In the genomic region with DNA sequence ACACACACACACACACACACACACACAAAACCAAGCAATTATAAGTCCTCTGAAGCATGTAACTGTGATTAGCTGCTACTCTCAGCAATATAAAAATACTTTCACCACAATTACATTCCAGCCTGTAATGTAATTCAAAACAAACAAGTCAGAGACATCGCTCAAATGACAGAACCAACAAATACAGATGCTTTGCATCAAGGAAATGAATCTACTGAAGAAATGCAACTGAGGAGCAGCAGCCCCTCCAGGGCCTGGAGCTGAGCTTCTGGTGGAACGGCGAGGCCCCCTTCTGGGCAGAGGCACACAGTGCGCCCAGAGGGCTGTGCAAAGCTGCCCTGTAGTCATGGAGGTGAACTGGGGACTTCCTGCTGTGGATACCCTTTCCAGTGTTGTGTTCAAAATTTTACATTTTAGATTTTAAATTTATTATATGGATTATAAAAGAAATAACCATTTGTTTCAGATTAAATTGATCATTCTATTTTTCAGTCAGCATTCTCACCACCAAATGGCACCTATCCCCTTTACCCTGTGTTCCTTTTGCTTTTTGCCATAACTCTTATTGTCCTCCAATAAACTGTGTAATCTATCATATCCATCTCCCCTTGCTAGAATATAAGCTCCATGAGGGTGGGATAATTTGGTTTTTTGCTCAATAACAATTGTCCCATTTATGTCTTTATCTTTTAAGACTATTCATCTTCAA, we compare ENCODE assay signal across 8 cellular contexts. TPM values are rescaled to one million over a fixed set of nuclear protein-coding genes. Genes with fewer than 3 reads are reported as not detected.
A peak's percentile ranks its signal among the peaks of the same experiment; 100 is the strongest.
DNase-seq lines count a peak whose midpoint lies in the region; ATAC-seq, FAIRE-seq and TF ChIP-seq lines count a peak whose summit lies in the region.

No MANE protein-coding gene starts in this region.

- no peak for TF ChIP-seq EP300 in HepG2 (IDR thresholded peaks at IDR 0.05; ENCODE audit: low read depth in 2 of 2, low read length in 2 of 2)
- TF ChIP-seq EP300 in HepG2 (CRISPR knock-in tag; IDR thresholded peaks at IDR 0.05; ENCODE audit: borderline replicate concordance), result no peak

- in situ Hi-C loops in HepG2 (cut with HindIII; ENCODE audit: extremely low pct_ligation_motif_present, low pct_unique_long_range_greater_than_20kb), result no loop called here

- H3K27ac ChIP-seq in HepG2 (ENCODE audit: extremely low read length, insufficient read depth, low read length), result no peak overlapping the region

- DNase-seq in BJ (ENCODE audit: low read depth), result peak; percentile 66
- peak; percentile 39 for DNase-seq in NCI-H2227 treated with DMSO at 0.1 percent for 48 hours (lab: John Stamatoyannopoulos, UW)
- DNase-seq in activated CD4-positive, alpha-beta T cell treated with anti-CD3 and anti-CD28 coated beads for 1 hour, result peak; percentile 61
- DNase-seq in cerebellum (ENCODE audit: low spot score), result peak; percentile 66
- peak; percentile 69 for DNase-seq in HepG2 (ENCODE audit: low spot score)
- peak; percentile 41 to 58 (median 51) for DNase-seq in stimulated activated CD4-positive, alpha-beta T cell treated with anti-CD3 and anti-CD28 coated beads, TNF-alpha, amount 100 ng/mL, for 1 hour (ENCODE audit: low read depth in 3 of 3, low spot score in 1 of 3)

- intact Hi-C loops in HepG2 (cut with micrococcal nuclease; ENCODE audit: unreplicated experiment), result loop anchor here (1.0 to 10.0 kb wide), 8 partner anchors 30 to 952 kb away; partner anchors contain the start of gene AIG1

- FAIRE-seq in HepG2 (lab: Jason Lieb, UNC), result peak; percentile 63

- POLR2A ChIA-PET in BJ (lab: Charles Lee) (interaction anchor here (0.6 to 0.7 kb wide), 2 partner anchors 367 to 1652 kb away, joined by 3 read pairs; no protein-coding TSS in a partner anchor), HepG2 (lab: Yijun Ruan, JAX) (no interaction called here)

- CTCF ChIA-PET in BJ (lab: Yijun Ruan, JAX) (interaction anchor here (0.7 to 5.1 kb wide), 36 partner anchors 10 to 954 kb away, joined by 3 to 68 read pairs (median 4); no protein-coding TSS in a partner anchor), HepG2 (lab: Yijun Ruan, JAX; ENCODE audit: low intra/inter-chr PET ratio, low total read pairs) (interaction anchor here (0.6 to 1.9 kb wide), 5 partner anchors 90 to 860 kb away, joined by 3 to 16 read pairs (median 9); no protein-coding TSS in a partner anchor)

- H3K27me3 ChIP-seq in BJ (ENCODE audit: control insufficient read depth, insufficient read depth, low read length) (no peaks in the 10 kb centered on the region), HepG2 (ENCODE audit: control insufficient read depth in 1 of 2, insufficient read depth in 2 of 2, low read length in 2 of 2) (no peaks in the 10 kb centered on the region)

- H3K4me1 ChIP-seq in HepG2 (ENCODE audit: insufficient read depth, low read length), result peaks cover 14% of the 10 kb centered on the region

- H2AFZ ChIP-seq in HepG2 (ENCODE audit: low read length), result no peak overlapping the region

- peak; percentile 100 for TF ChIP-seq CTCF in BJ (IDR thresholded peaks at IDR 0.05; ENCODE audit: insufficient read depth, low read depth, low read length)
- TF ChIP-seq CTCF in HepG2 (CRISPR knock-in tag; IDR thresholded peaks at IDR 0.05), result peak; percentile 98

- H3K4me3 ChIP-seq in BJ (ENCODE audit: low read depth, low read length) (no peak overlapping the region), HepG2 (replicated peaks in 1 of 3; ENCODE audit: insufficient read depth in 1 of 3, low read depth in 2 of 3, low read length in 3 of 3) (no peak overlapping the region)

- TF ChIP-seq RAD21 in HepG2 (CRISPR knock-in tag; IDR thresholded peaks at IDR 0.05), result peak; percentile 99

- H3K4me2 ChIP-seq in HepG2 (ENCODE audit: low read depth, low read length), result no peak overlapping the region

- no peaks in the 10 kb centered on the region for H3K79me2 ChIP-seq in HepG2 (ENCODE audit: insufficient read depth, low read length)

- H4K20me1 ChIP-seq in HepG2 (ENCODE audit: insufficient read depth, low read length), result no peaks in the 10 kb centered on the region

- H3K36me3 ChIP-seq in BJ (ENCODE audit: control insufficient read depth, insufficient read depth, low read length) (no peaks in the 10 kb centered on the region), HepG2 (replicated peaks in 1 of 2; ENCODE audit: control insufficient read depth in 1 of 2, insufficient read depth in 2 of 2, low read length in 2 of 2) (peaks cover 3 to 11% of the 10 kb centered on the region in 2 experiments)

- H3K9ac ChIP-seq in HepG2 (ENCODE audit: insufficient read depth, low read depth, low read length), result no peak overlapping the region

- peak; percentile 99 for ATAC-seq in GM18907 (IDR thresholded peaks at IDR 0.05; ENCODE audit: unreplicated experiment)
- peak; percentile 100 for ATAC-seq in HG03103 (IDR thresholded peaks at IDR 0.05; ENCODE audit: low read depth, unreplicated experiment)
- ATAC-seq in HepG2, result peak; percentile 100

- H3K9me3 ChIP-seq in HepG2 (ENCODE audit: low read length), result no peaks in the 10 kb centered on the region

- 15% methylated on average over 4 of the region's 4 CpGs for WGBS in HepG2 (ENCODE audit: low lambda C conversion rate)

- TF ChIP-seq POLR2A in HepG2 (IDR thresholded peaks at IDR 0.05; ENCODE audit: insufficient read depth in 1 of 2, low read depth in 2 of 2, low read length in 2 of 2), result no peak

- no TSS peak for BruUV-seq in HepG2 (replicated peaks; lab: Mats Ljungman, UMichigan)

TF ChIP-seq in HepG2, 621 proteins besides CTCF, POLR2A, EP300 and RAD21 (continues in another document):
- TF ChIP-seq ZMYM4 (CRISPR knock-in tag; IDR thresholded peaks at IDR 0.05), result peak; percentile 46; the same call in 1 of the 2 replicates
- no peak; the same call in 1 of the 2 replicates for TF ChIP-seq ZNF501 (CRISPR knock-in tag; IDR thresholded peaks at IDR 0.05)
- TF ChIP-seq ZNF124 (CRISPR knock-in tag; IDR thresholded peaks at IDR 0.05), result no peak

RNA-seq across cellular contexts. Expression of gene ADAT2, which starts 23.2 kb away (rescaled TPM):
- polyA plus RNA-seq in BJ (2011; rRNA removed), result 1.3 and 2.0 TPM in 2 replicates
- 0.62 and 0.71 TPM in 2 replicates for polyA minus RNA-seq in BJ (2011; rRNA and poly(A)+ RNA removed)
- 5.4 TPM for total RNA-seq in cerebellum
- 15.0 and 18.3 TPM in 2 replicates for total RNA-seq in HepG2 (2016; rRNA removed; fragmentation: Illumina TruSeq; extraction: Trizol)
- 2.8 TPM in 2 replicates for total RNA-seq in HepG2 (2016; cell fraction: cytosol; rRNA removed; fragmentation: Illumina TruSeq; extraction: Trizol; ENCODE audit: low read depth)
- 13.6 and 18.6 TPM in 2 replicates for total RNA-seq in HepG2 (2016; cell fraction: insoluble cytoplasmic fraction; rRNA removed; fragmentation: Illumina TruSeq; extraction: Trizol)
- 6.8 and 7.5 TPM in 2 replicates for total RNA-seq in HepG2 (2016; cell fraction: membrane; rRNA removed; fragmentation: Illumina TruSeq; extraction: Trizol)
- total RNA-seq in HepG2 (2016; cell fraction: nucleus; rRNA removed; fragmentation: Illumina TruSeq; extraction: Trizol), result 40.6 and 48.3 TPM in 2 replicates
- 8.6 and 10.5 TPM in 2 replicates for polyA plus RNA-seq in HepG2 (2011; rRNA removed)
- 2.9 and 3.7 TPM in 2 replicates for polyA plus RNA-seq in HepG2 (2011; cell fraction: cytosol; rRNA removed)
- polyA plus RNA-seq in HepG2 (2011; cell fraction: nucleus; rRNA removed), result 17.9 and 26.3 TPM in 2 replicates
- polyA plus RNA-seq in HepG2 (2012), result 10.9 and 11.5 TPM in 2 replicates
- polyA plus RNA-seq in HepG2 (2016; cell fraction: cytosol; fragmentation: Illumina TruSeq; extraction: Trizol; ENCODE audit: low read depth), result 1.3 and 1.5 TPM in 2 replicates
- polyA plus RNA-seq in HepG2 (2016; cell fraction: insoluble cytoplasmic fraction; fragmentation: Illumina TruSeq; extraction: Trizol; ENCODE audit: low read depth), result 10.9 and 12.5 TPM in 2 replicates
- 3.6 and 4.2 TPM in 2 replicates for polyA plus RNA-seq in HepG2 (2016; cell fraction: membrane; fragmentation: Illumina TruSeq; extraction: Trizol; ENCODE audit: low read depth)
- polyA plus RNA-seq in HepG2 (2016; cell fraction: nucleus; fragmentation: Illumina TruSeq; extraction: Trizol; ENCODE audit: insufficient read depth, low read depth), result 102 and 108 TPM in 2 replicates
- 2.9 and 4.0 TPM in 2 replicates for polyA minus RNA-seq in HepG2 (2011; rRNA and poly(A)+ RNA removed; ENCODE audit: low replicate concordance)
- polyA minus RNA-seq in HepG2 (2011; cell fraction: cytosol; rRNA and poly(A)+ RNA removed), result 2.2 and 3.1 TPM in 2 replicates
- polyA minus RNA-seq in HepG2 (2011; cell fraction: nucleus; rRNA and poly(A)+ RNA removed), result 37.0 and 37.2 TPM in 2 replicates

RNA-seq across cellular contexts. Expression of gene PEX3, which starts 23.3 kb away (rescaled TPM):
- polyA plus RNA-seq in BJ (2011; rRNA removed) (19.7 and 31.1 TPM in 2 replicates), HepG2 (2011; rRNA removed) (23.8 and 30.9 TPM in 2 replicates)
- 15.5 and 21.1 TPM in 2 replicates for polyA minus RNA-seq in BJ (2011; rRNA and poly(A)+ RNA removed)
- total RNA-seq in cerebellum (27.5 TPM), HepG2 (2016; rRNA removed; fragmentation: Illumina TruSeq; extraction: Trizol) (40.8 and 50.5 TPM in 2 replicates)
- 5.8 and 6.4 TPM in 2 replicates for total RNA-seq in HepG2 (2016; cell fraction: cytosol; rRNA removed; fragmentation: Illumina TruSeq; extraction: Trizol; ENCODE audit: low read depth)
- 42.6 and 48.9 TPM in 2 replicates for total RNA-seq in HepG2 (2016; cell fraction: insoluble cytoplasmic fraction; rRNA removed; fragmentation: Illumina TruSeq; extraction: Trizol)
- 7.4 and 8.1 TPM in 2 replicates for total RNA-seq in HepG2 (2016; cell fraction: membrane; rRNA removed; fragmentation: Illumina TruSeq; extraction: Trizol)
- 38.5 and 40.8 TPM in 2 replicates for total RNA-seq in HepG2 (2016; cell fraction: nucleus; rRNA removed; fragmentation: Illumina TruSeq; extraction: Trizol)
- polyA plus RNA-seq in HepG2 (2011; cell fraction: cytosol; rRNA removed), result 11.9 and 12.0 TPM in 2 replicates
- polyA plus RNA-seq in HepG2 (2011; cell fraction: nucleus; rRNA removed), result 11.0 and 11.6 TPM in 2 replicates
- polyA plus RNA-seq in HepG2 (2012), result 15.2 and 23.5 TPM in 2 replicates
- polyA plus RNA-seq in HepG2 (2016; cell fraction: cytosol; fragmentation: Illumina TruSeq; extraction: Trizol; ENCODE audit: low read depth), result 2.8 and 3.7 TPM in 2 replicates
- 50.8 and 51.6 TPM in 2 replicates for polyA plus RNA-seq in HepG2 (2016; cell fraction: insoluble cytoplasmic fraction; fragmentation: Illumina TruSeq; extraction: Trizol; ENCODE audit: low read depth)
- polyA plus RNA-seq in HepG2 (2016; cell fraction: membrane; fragmentation: Illumina TruSeq; extraction: Trizol; ENCODE audit: low read depth), result 6.0 TPM in 2 replicates
- polyA plus RNA-seq in HepG2 (2016; cell fraction: nucleus; fragmentation: Illumina TruSeq; extraction: Trizol; ENCODE audit: insufficient read depth, low read depth), result 46.8 and 53.0 TPM in 2 replicates
- 20.4 and 21.0 TPM in 2 replicates for polyA minus RNA-seq in HepG2 (2011; rRNA and poly(A)+ RNA removed; ENCODE audit: low replicate concordance)
- 17.1 and 20.5 TPM in 2 replicates for polyA minus RNA-seq in HepG2 (2011; cell fraction: cytosol; rRNA and poly(A)+ RNA removed)
- 55.8 and 64.9 TPM in 2 replicates for polyA minus RNA-seq in HepG2 (2011; cell fraction: nucleus; rRNA and poly(A)+ RNA removed)
